ENCODE assay signal across 8 cellular contexts in the genomic region with DNA sequence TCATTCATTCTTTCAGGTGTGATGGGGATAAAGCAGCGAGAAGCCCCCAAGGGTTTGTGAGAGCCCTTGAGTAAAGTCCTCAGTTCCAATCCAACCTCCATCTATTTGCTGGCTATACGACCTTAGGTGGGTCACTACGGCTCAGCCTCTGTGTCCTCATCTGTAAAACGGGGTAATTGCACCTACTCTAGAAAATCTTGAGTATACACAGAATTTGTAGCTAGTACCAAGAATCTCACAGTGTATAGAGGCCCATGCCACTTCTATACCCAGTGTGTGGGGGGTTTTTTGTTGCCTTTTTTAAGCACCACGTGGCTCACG. TPM values are rescaled to one million over a fixed set of nuclear protein-coding genes. Genes with fewer than 3 reads are reported as not detected.
DNase-seq lines count a peak whose midpoint lies in the region; ATAC-seq and TF ChIP-seq lines count a peak whose summit lies in the region.

No MANE protein-coding gene starts in this region.

- no peaks in the 10 kb centered on the region for H3K9me3 ChIP-seq in CD8-positive, alpha-beta memory T cell (ENCODE audit: low read length)

- peak overlapping the region; percentile 19 for H3K27ac ChIP-seq in CD8-positive, alpha-beta memory T cell (ENCODE audit: low read depth, low read length)
- H3K27ac ChIP-seq in caudate nucleus (ENCODE audit: low read depth, low read length), result peak overlapping the region; percentile 80

- CTCF ChIA-PET in CD8-positive, alpha-beta memory T cell (lab: Charles Lee), result interaction anchor here (1.0 to 1.9 kb wide), 3 partner anchors 55 to 82 kb away, joined by 3 to 7 read pairs (median 3); a partner anchor contains a TSS

- H3K36me3 Mint-ChIP-seq in CD8-positive, alpha-beta memory T cell, result peaks cover 0 to 16% (median 3%) of the 10 kb centered on the region in 3 donors
- H3K36me3 Mint-ChIP-seq in nephron progenitor cell (ENCODE audit: low read depth), result peaks cover under 1% of the 10 kb centered on the region

- H3K4me3 Mint-ChIP-seq in CD8-positive, alpha-beta memory T cell, result peak overlapping the region; percentile 89 to 97 (median 94)
- H3K4me3 Mint-ChIP-seq in nephron progenitor cell, result peak overlapping the region; percentile 96

- DNase-seq in CD8-positive, alpha-beta memory T cell, result no peak
- DNase-seq in caudate nucleus (lab: John Stamatoyannopoulos, UW), result no peak
- no peak for DNase-seq in nephron progenitor cell
- no peak for DNase-seq in NCI-H524 treated with DMSO at 0.1 percent for 48 hours (lab: John Stamatoyannopoulos, UW)
- no peak for DNase-seq in HK-2 (ENCODE audit: unreplicated experiment)

- TF ChIP-seq CTCF in nephron progenitor cell (IDR thresholded peaks at IDR 0.05), result no peak

- H3K27me3 ChIP-seq in CD8-positive, alpha-beta memory T cell (ENCODE audit: insufficient read depth, low read length, poor library complexity, severe bottlenecking), result no peaks in the 10 kb centered on the region

- peaks cover 21% of the 10 kb centered on the region for H3K4me1 ChIP-seq in CD8-positive, alpha-beta memory T cell (ENCODE audit: insufficient read depth, low read length)

- peaks cover 2% of the 10 kb centered on the region for H3K36me3 ChIP-seq in CD8-positive, alpha-beta memory T cell (ENCODE audit: insufficient read depth, low read length)

- no peaks in the 10 kb centered on the region for H3K27me3 Mint-ChIP-seq in CD8-positive, alpha-beta memory T cell
- peaks cover 17% of the 10 kb centered on the region for H3K27me3 Mint-ChIP-seq in nephron progenitor cell (ENCODE audit: low read depth, poor library complexity)

- peak overlapping the region; percentile 79 to 91 (median 87) for H3K27ac Mint-ChIP-seq in CD8-positive, alpha-beta memory T cell
- no peak overlapping the region for H3K27ac Mint-ChIP-seq in nephron progenitor cell

- peak overlapping the region; percentile 61 for H3K4me3 ChIP-seq in CD8-positive, alpha-beta memory T cell (ENCODE audit: low read length)

- no peaks in the 10 kb centered on the region for H3K9me3 Mint-ChIP-seq in CD8-positive, alpha-beta memory T cell
- no peaks in the 10 kb centered on the region for H3K9me3 Mint-ChIP-seq in nephron progenitor cell

- peaks cover 19 to 53% (median 42%) of the 10 kb centered on the region in 3 donors for H3K4me1 Mint-ChIP-seq in CD8-positive, alpha-beta memory T cell
- H3K4me1 Mint-ChIP-seq in nephron progenitor cell, result peaks cover 16% of the 10 kb centered on the region

- POLR2A ChIA-PET in CD8-positive, alpha-beta memory T cell (lab: Charles Lee), result interaction anchor here (1.1 kb wide), 1 partner anchor 52 kb away, joined by 5 read pairs; no protein-coding TSS in a partner anchor

- peak; percentile 8 for ATAC-seq in HG03457 (IDR thresholded peaks at IDR 0.05; ENCODE audit: unreplicated experiment)
- ATAC-seq in HG03432 (IDR thresholded peaks at IDR 0.05; ENCODE audit: unreplicated experiment), result no peak
- no peak for ATAC-seq in GM18867 (IDR thresholded peaks at IDR 0.05; ENCODE audit: unreplicated experiment)

RNA-seq across cellular contexts. Expression of a gene that starts 0.4 kb away (rescaled TPM):
- total RNA-seq in CD8-positive, alpha-beta memory T cell, result 100 to 1,000 TPM; 307 to 325 TPM
- 142 TPM for polyA plus RNA-seq in CD8-positive, alpha-beta memory T cell

RNA-seq across cellular contexts. Expression of a gene that starts 36.0 kb away (rescaled TPM):
- 10 to 100 TPM; 18.4 to 19.9 TPM for total RNA-seq in CD8-positive, alpha-beta memory T cell
- 2.2 TPM for polyA plus RNA-seq in CD8-positive, alpha-beta memory T cell

RNA-seq across cellular contexts. Expression of a gene that starts 56.9 kb away (rescaled TPM):
- total RNA-seq in CD8-positive, alpha-beta memory T cell, result 100 to 1,000 TPM; 149 to 152 TPM
- polyA plus RNA-seq in CD8-positive, alpha-beta memory T cell, result 42.8 TPM
